11 cellular contexts compared by ENCODE assay signal in the genomic region with DNA sequence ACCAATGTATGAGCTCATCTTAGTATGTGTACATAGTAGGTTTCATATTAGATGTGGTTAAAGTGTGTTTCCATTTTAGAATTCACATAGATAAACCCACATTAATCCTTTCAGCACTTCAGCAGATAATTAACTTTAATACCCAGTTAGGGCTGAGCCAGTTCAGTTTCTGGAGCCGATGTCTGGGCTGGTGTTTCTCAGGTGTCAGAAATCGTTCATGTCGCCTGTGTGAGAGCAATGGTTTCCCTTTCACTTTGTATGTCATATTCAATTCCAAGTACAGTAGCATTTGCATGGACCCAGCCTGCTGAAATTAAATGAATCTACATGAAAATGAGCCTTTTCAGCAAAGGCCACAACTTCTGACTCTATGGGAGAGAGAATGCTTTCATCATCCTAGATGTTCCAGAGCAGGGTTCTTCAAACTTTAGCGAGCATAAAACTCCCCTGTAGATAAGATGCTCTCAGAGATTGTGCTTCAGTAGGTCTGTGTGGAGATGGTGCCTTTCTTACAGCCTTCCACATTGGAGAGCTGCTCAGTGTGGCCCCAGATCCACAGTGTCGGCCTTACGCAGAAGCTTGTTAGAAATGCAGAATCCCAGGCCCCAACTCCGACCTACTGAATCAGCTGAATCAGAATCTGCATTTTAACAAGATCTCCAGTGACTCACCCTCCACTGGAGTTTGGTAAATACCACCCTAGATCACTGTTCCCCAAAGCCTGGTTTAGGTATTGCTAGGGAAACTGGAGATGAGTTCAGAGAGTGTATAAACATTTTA. TPM values are rescaled to one million over a fixed set of nuclear protein-coding genes. Genes with fewer than 3 reads are reported as not detected.
DNase-seq lines count a peak whose midpoint lies in the region; ATAC-seq and TF ChIP-seq lines count a peak whose summit lies in the region.
"Had no signal": no experiment of that assay in that cellular context is flagged by ENCODE, and none has a peak within 500 bp of the region (broad histone marks: within the 10 kb centered on the region; RNA-seq: fewer than 3 reads in every experiment).

No MANE protein-coding gene starts in this region.

- H3K9me3 ChIP-seq in Loucy (ENCODE audit: insufficient read depth, low read depth, low read length) = no peaks in the 10 kb centered on the region

- H3K4me2 ChIP-seq in GM23338 (peak overlapping the region; percentile 31; the same call in 1 of the 2 replicates), Loucy (ENCODE audit: low read depth, low read length, poor library complexity, severe bottlenecking) (no peak overlapping the region)
- H3K4me2 ChIP-seq: BLaER1 treated with 17β-estradiol and CSF1 and Interleukin-3, amounts not matched to agents 10 nM and 100 nM had no signal

- H3K36me3 ChIP-seq in GM23338 (ENCODE audit: insufficient read depth) (no peaks in the 10 kb centered on the region), Loucy (ENCODE audit: insufficient read depth, low read length) (no peaks in the 10 kb centered on the region)
- H3K36me3 ChIP-seq: BLaER1 treated with 17β-estradiol and CSF1 and Interleukin-3, amounts not matched to agents 10 nM and 100 nM had no signal

- no peak overlapping the region for H3K9ac ChIP-seq in Loucy (ENCODE audit: low read depth, low read length, poor library complexity, severe bottlenecking)
- H3K9ac ChIP-seq: BLaER1 treated with 17β-estradiol and CSF1 and Interleukin-3, amounts not matched to agents 10 nM and 100 nM had no signal

- H3K4me1 ChIP-seq in GM23338 (ENCODE audit: insufficient read depth) (peaks cover 6% of the 10 kb centered on the region), Loucy (ENCODE audit: insufficient read depth, low read length, poor library complexity, severe bottlenecking) (no peaks in the 10 kb centered on the region)
- H3K4me1 ChIP-seq: BLaER1 treated with 17β-estradiol and CSF1 and Interleukin-3, amounts not matched to agents 10 nM and 100 nM had no signal

- H3K27ac ChIP-seq in GM23338 (ENCODE audit: low read depth) = no peak overlapping the region
- H3K27ac ChIP-seq: BLaER1 treated with 17β-estradiol and CSF1 and Interleukin-3, amounts not matched to agents 10 nM and 100 nM had no signal

- H3K4me3 ChIP-seq in GM23338 (no peak overlapping the region), Loucy (ENCODE audit: low read length, poor library complexity, severe bottlenecking) (no peak overlapping the region)
- H3K4me3 ChIP-seq: BLaER1 treated with 17β-estradiol and CSF1 and Interleukin-3, amounts not matched to agents 10 nM and 100 nM had no signal

- H2AFZ ChIP-seq in GM23338 (no peak overlapping the region), Loucy (ENCODE audit: low read length) (peak overlapping the region; percentile 2; the same call in 1 of the 2 replicates)

- no peak for DNase-seq in activated T-cell treated with anti-CD3 and anti-CD28 coated beads, Interleukin-2, amount 50 U/mL, for 24 hours
- DNase-seq in activated T-cell treated with anti-CD3 and anti-CD28 coated beads for 4 hours (no peak), GM23338 (ENCODE audit: low spot score) (no peak), GDM1 (lab: John Stamatoyannopoulos, UW) (no peak), GM03348 (ENCODE audit: low spot score) (no peak)
- no peak for DNase-seq in natural killer cell treated with Interleukin-12 subunit alpha and Interleukin-12 subunit beta and Interleukin-15 and Interleukin-18, amount 100 ng/mL, for 72 hours (ENCODE audit: low spot score)
- DNase-seq in stimulated activated naive B cell treated with anti-CD40 and anti-IgM and Interleukin-4, amounts not matched to agents 10 μg/mL and 1 μg/mL and 100 μg/mL, for 72 hours = no peak
- DNase-seq: NCI-H446 had no signal

- no peak overlapping the region for H3K27ac Mint-ChIP-seq in activated T-cell treated with anti-CD3 and anti-CD28 coated beads, Interleukin-2, amount 50 U/mL, for 24 hours
- H3K27ac Mint-ChIP-seq in GM23338 = no peak overlapping the region
- H3K27ac Mint-ChIP-seq in natural killer cell treated with Interleukin-12 subunit alpha and Interleukin-12 subunit beta and Interleukin-15 and Interleukin-18, amount 100 ng/mL, for 72 hours = no peak overlapping the region
- H3K27ac Mint-ChIP-seq in stimulated activated naive B cell treated with anti-CD40 and anti-IgM and Interleukin-4, amounts not matched to agents 10 μg/mL and 1 μg/mL and 100 μg/mL, for 72 hours = no peak overlapping the region

- peaks cover 21% of the 10 kb centered on the region for H3K27me3 Mint-ChIP-seq in activated T-cell treated with anti-CD3 and anti-CD28 coated beads, Interleukin-2, amount 50 U/mL, for 24 hours
- H3K27me3 Mint-ChIP-seq in GM23338 (ENCODE audit: insufficient read depth, low read depth, poor library complexity) = no peaks in the 10 kb centered on the region
- H3K27me3 Mint-ChIP-seq in natural killer cell treated with Interleukin-12 subunit alpha and Interleukin-12 subunit beta and Interleukin-15 and Interleukin-18, amount 100 ng/mL, for 72 hours = peaks cover 12 to 28% of the 10 kb centered on the region in 2 donors
- peaks cover 15 to 24% of the 10 kb centered on the region in 2 donors for H3K27me3 Mint-ChIP-seq in stimulated activated naive B cell treated with anti-CD40 and anti-IgM and Interleukin-4, amounts not matched to agents 10 μg/mL and 1 μg/mL and 100 μg/mL, for 72 hours

- peaks cover 10% of the 10 kb centered on the region for H3K4me1 Mint-ChIP-seq in activated T-cell treated with anti-CD3 and anti-CD28 coated beads, Interleukin-2, amount 50 U/mL, for 24 hours (ENCODE audit: low read depth)
- H3K4me1 Mint-ChIP-seq in GM23338 = peaks cover 14% of the 10 kb centered on the region
- H3K4me1 Mint-ChIP-seq in natural killer cell treated with Interleukin-12 subunit alpha and Interleukin-12 subunit beta and Interleukin-15 and Interleukin-18, amount 100 ng/mL, for 72 hours (ENCODE audit: low read depth in 2 of 2) = peaks cover 0 to 5% of the 10 kb centered on the region in 2 donors
- H3K4me1 Mint-ChIP-seq in stimulated activated naive B cell treated with anti-CD40 and anti-IgM and Interleukin-4, amounts not matched to agents 10 μg/mL and 1 μg/mL and 100 μg/mL, for 72 hours = peaks cover 0 to 3% of the 10 kb centered on the region in 2 donors

- no peaks in the 10 kb centered on the region for H3K9me3 Mint-ChIP-seq in activated T-cell treated with anti-CD3 and anti-CD28 coated beads, Interleukin-2, amount 50 U/mL, for 24 hours
- no peaks in the 10 kb centered on the region for H3K9me3 Mint-ChIP-seq in GM23338
- no peaks in the 10 kb centered on the region for H3K9me3 Mint-ChIP-seq in natural killer cell treated with Interleukin-12 subunit alpha and Interleukin-12 subunit beta and Interleukin-15 and Interleukin-18, amount 100 ng/mL, for 72 hours
- H3K9me3 Mint-ChIP-seq in stimulated activated naive B cell treated with anti-CD40 and anti-IgM and Interleukin-4, amounts not matched to agents 10 μg/mL and 1 μg/mL and 100 μg/mL, for 72 hours = no peaks in the 10 kb centered on the region

- H3F3A ChIP-seq in GM23338 (replicated peaks; ENCODE audit: low read depth) (no peaks in the 10 kb centered on the region), Loucy (ENCODE audit: low read depth) (no peaks in the 10 kb centered on the region)

- H4K20me1 ChIP-seq in GM23338 (replicated peaks; ENCODE audit: insufficient read depth) (no peaks in the 10 kb centered on the region), Loucy (ENCODE audit: insufficient read depth, low read length, poor library complexity, severe bottlenecking) (no peaks in the 10 kb centered on the region)
- H4K20me1 ChIP-seq: BLaER1 treated with 17β-estradiol and CSF1 and Interleukin-3, amounts not matched to agents 10 nM and 100 nM had no signal

- H3K27me3 ChIP-seq in GM23338 (ENCODE audit: insufficient read depth) = no peaks in the 10 kb centered on the region
- H3K27me3 ChIP-seq in Loucy (ENCODE audit: insufficient read depth, low read length, poor library complexity, severe bottlenecking) = no peaks in the 10 kb centered on the region
- H3K27me3 ChIP-seq: BLaER1 treated with 17β-estradiol and CSF1 and Interleukin-3, amounts not matched to agents 10 nM and 100 nM had no signal

- TF ChIP-seq CTCF in GM23338 (conservative IDR thresholded peaks at IDR 0.05; ENCODE audit: low read depth in 2 of 2) = no peak
- TF ChIP-seq CTCF in Loucy (conservative IDR thresholded peaks at IDR 0.05; ENCODE audit: low read length) = no peak

- H3K9me2 ChIP-seq in GM23338 (ENCODE audit: insufficient read depth) (no peaks in the 10 kb centered on the region), Loucy (replicated peaks; ENCODE audit: low read depth, low read length) (no peaks in the 10 kb centered on the region)

- no peaks in the 10 kb centered on the region for H3K36me3 Mint-ChIP-seq in activated T-cell treated with anti-CD3 and anti-CD28 coated beads, Interleukin-2, amount 50 U/mL, for 24 hours (ENCODE audit: low read depth)
- H3K36me3 Mint-ChIP-seq in GM23338 (ENCODE audit: low read depth) = no peaks in the 10 kb centered on the region
- no peaks in the 10 kb centered on the region for H3K36me3 Mint-ChIP-seq in natural killer cell treated with Interleukin-12 subunit alpha and Interleukin-12 subunit beta and Interleukin-15 and Interleukin-18, amount 100 ng/mL, for 72 hours
- no peaks in the 10 kb centered on the region for H3K36me3 Mint-ChIP-seq in stimulated activated naive B cell treated with anti-CD40 and anti-IgM and Interleukin-4, amounts not matched to agents 10 μg/mL and 1 μg/mL and 100 μg/mL, for 72 hours

- peak; percentile 39; the same call in 2 of the 3 replicates for ATAC-seq in GM23338
- no peak for ATAC-seq in natural killer cell treated with Interleukin-12 subunit alpha and Interleukin-12 subunit beta and Interleukin-15 and Interleukin-18, amount 100 ng/mL, for 72 hours
- ATAC-seq in stimulated activated naive B cell treated with anti-CD40 and anti-IgM and Interleukin-4, amounts not matched to agents 10 μg/mL and 1 μg/mL and 100 μg/mL, for 72 hours (replicated peaks) = no peak

- H3K4me3 Mint-ChIP-seq in activated T-cell treated with anti-CD3 and anti-CD28 coated beads, Interleukin-2, amount 50 U/mL, for 24 hours = peak overlapping the region; percentile 27
- no peak overlapping the region for H3K4me3 Mint-ChIP-seq in GM23338
- peak overlapping the region; percentile 21 for H3K4me3 Mint-ChIP-seq in natural killer cell treated with Interleukin-12 subunit alpha and Interleukin-12 subunit beta and Interleukin-15 and Interleukin-18, amount 100 ng/mL, for 72 hours
- peak overlapping the region in 1 of 2 donors; percentile 6 for H3K4me3 Mint-ChIP-seq in stimulated activated naive B cell treated with anti-CD40 and anti-IgM and Interleukin-4, amounts not matched to agents 10 μg/mL and 1 μg/mL and 100 μg/mL, for 72 hours

- H3K79me2 ChIP-seq in GM23338 (replicated peaks; ENCODE audit: insufficient read depth) (no peaks in the 10 kb centered on the region), Loucy (ENCODE audit: insufficient read depth, low read length) (no peaks in the 10 kb centered on the region)

TF ChIP-seq in GM23338, 12 proteins besides CTCF, POLR2A, EP300 and RAD21 (continues in another document):
- TF ChIP-seq STAT1 (IDR thresholded peaks at IDR 0.05; ENCODE audit: unreplicated experiment) (no peak), EZH2 (IDR thresholded peaks at IDR 0.05; ENCODE audit: low read depth, unreplicated experiment) (no peak), CREB1 (CRISPR knock-in tag; IDR thresholded peaks at IDR 0.05; ENCODE audit: low read depth) (no peak)

RNA-seq across cellular contexts. Expression of gene WIPF3, which starts 19.6 kb away (rescaled TPM):
- total RNA-seq in GM23338 (2014; rRNA removed; shearing (Covaris generic)) = 5.7 and 5.9 TPM in 2 replicates
- polyA plus RNA-seq in GM23338 (2016; fragmentation: Nextera tagmentation; extraction: Ambion mirVana) = 10.0 and 11.4 TPM in 2 replicates
- total RNA-seq in natural killer cell treated with Interleukin-12 subunit alpha and Interleukin-12 subunit beta and Interleukin-15 and Interleukin-18, amount 100 ng/mL, for 72 hours = not detected
- total RNA-seq: lung microvascular endothelial cell had no signal
